In genomic region chr19:52248256-52248655, GRCh38 we compare ENCODE assay signal across 8 cellular contexts. TPM values are rescaled to one million over a fixed set of nuclear protein-coding genes. Genes with fewer than 3 reads are reported as not detected.
DNase-seq lines count a peak whose midpoint lies in the region; ATAC-seq, FAIRE-seq and TF ChIP-seq lines count a peak whose summit lies in the region.

No MANE protein-coding gene starts in this region.

- H3K27ac ChIP-seq in GM12878 (ENCODE audit: control insufficient read depth, insufficient read depth) = no peak overlapping the region

- peak; percentile 67 for TF ChIP-seq RAD21 in Ishikawa (IDR thresholded peaks at IDR 0.05; ENCODE audit: low read depth)
- peak; percentile 73 for TF ChIP-seq RAD21 in GM12878 (IDR thresholded peaks at IDR 0.05; ENCODE audit: insufficient read depth, low read depth, low read length)

- FAIRE-seq in GM12878 (lab: Jason Lieb, UNC) (no peak), urothelium cell line (lab: Jason Lieb, UNC) (no peak)

- no peak overlapping the region for H2AFZ ChIP-seq in GM12878 (ENCODE audit: control insufficient read depth, low read depth, low read length)

- peak; percentile 69 for ATAC-seq in T-helper 17 cell
- ATAC-seq in GM12878 = peak; percentile 61; the same call in 2 of the 3 replicates
- ATAC-seq in GM21423 (IDR thresholded peaks at IDR 0.05; ENCODE audit: unreplicated experiment) = no peak

- TF ChIP-seq CTCF in AG10803 (conservative IDR thresholded peaks at IDR 0.05; ENCODE audit: low read length) (peak; percentile 56), GM12878 (IDR thresholded peaks at IDR 0.05 in 2 of 3, conservative IDR thresholded peaks at IDR 0.05 in 1 of 3; ENCODE audit: control insufficient read depth in 2 of 3, extremely low read depth in 1 of 3, insufficient read depth in 1 of 3, low read depth in 3 of 3, low read length in 3 of 3) (peak; percentile 15 to 53 (median 33); a peak in 4 of 6 replicates)

- no TSS peak for BruUV-seq in GM12878 (replicated peaks; lab: Mats Ljungman, UMichigan)

- in situ Hi-C loops in GM12878 (cut with MboI) = no loop called here

- CTCF ChIA-PET in GM12878 (lab: Yijun Ruan, JAX) = interaction anchor here (0.5 to 1.4 kb wide), 7 partner anchors 95 to 506 kb away, joined by 3 to 7 read pairs (median 4); no protein-coding TSS in a partner anchor

- POLR2A ChIA-PET in GM12878 (lab: Charles Lee) = no interaction called here

- H3K9me3 ChIP-seq in T-helper 17 cell (ENCODE audit: control insufficient read depth, low read length, poor library complexity, severe bottlenecking) (no peaks in the 10 kb centered on the region), GM12878 (replicated peaks; ENCODE audit: control insufficient read depth, insufficient read depth, low read length) (no peaks in the 10 kb centered on the region)

- 37% methylated on average over 7 of the region's 7 CpGs for WGBS in GM12878 (ENCODE audit: insufficient coverage, insufficient replicate concordance, low lambda C conversion rate, missing lambda C conversion rate)

- H3K9ac ChIP-seq in GM12878 (ENCODE audit: control insufficient read depth, insufficient read depth, low read length) = no peak overlapping the region

- no peaks in the 10 kb centered on the region for H4K20me1 ChIP-seq in GM12878 (ENCODE audit: control insufficient read depth, insufficient read depth)

- RAD21 ChIA-PET in GM12878 (lab: Charles Lee; ENCODE audit: unreplicated experiment) = interaction anchor here (0.8 to 1.2 kb wide), 3 partner anchors 499 to 502 kb away, joined by 3 read pairs; no protein-coding TSS in a partner anchor

- no peaks in the 10 kb centered on the region for H3K4me1 ChIP-seq in GM12878 (ENCODE audit: control insufficient read depth, insufficient read depth, low read length)

- no peak for TF ChIP-seq POLR2A in GM12878 (IDR thresholded peaks at IDR 0.05; ENCODE audit: low read depth, low read length)

- H3K27me3 ChIP-seq in GM12878 (replicated peaks in 1 of 2; ENCODE audit: control insufficient read depth in 2 of 2, insufficient read depth in 2 of 2, low read length in 1 of 2) = no peaks in the 10 kb centered on the region

- DNase-seq in AG10803 (ENCODE audit: low read depth) = peak; percentile 44
- peak; percentile 13 to 35 (median 14) for DNase-seq in T-helper 17 cell
- no peak for DNase-seq in GM12878 (ENCODE audit: low read depth, low spot score)
- DNase-seq in left kidney (ENCODE audit: low read depth, low spot score) = peak; percentile 65
- peak; percentile 48 for DNase-seq in stimulated activated CD8-positive, alpha-beta memory T cell treated with anti-CD3 and anti-CD28 coated beads, Interleukin-15, amount 100 ng/mL, for 1 hour (ENCODE audit: low read depth)
- no peak for DNase-seq in urothelium cell line (ENCODE audit: low spot score)

- H3K4me1 Mint-ChIP-seq in T-helper 17 cell = peaks cover 3% of the 10 kb centered on the region

- peak overlapping the region; percentile 11 for H3K27ac Mint-ChIP-seq in T-helper 17 cell

- SMC1A ChIA-PET in GM12878 (lab: Charles Lee; ENCODE audit: uncharacterized antibody, unreplicated experiment) = no interaction called here

- no peaks in the 10 kb centered on the region for H3K79me2 ChIP-seq in GM12878 (ENCODE audit: control insufficient read depth, insufficient read depth, low read length)

- peaks cover 2% of the 10 kb centered on the region for H3K36me3 Mint-ChIP-seq in T-helper 17 cell (ENCODE audit: low read depth)

- intact Hi-C loops in GM12878 (cut with micrococcal nuclease; ENCODE audit: unreplicated experiment) = no loop called here

- H3K4me3 ChIP-seq in AG10803 (ENCODE audit: low read length) (no peak overlapping the region), GM12878 (no peak overlapping the region)

- H3K36me3 ChIP-seq in GM12878 (ENCODE audit: control insufficient read depth in 2 of 2, insufficient read depth in 2 of 2, low read length in 1 of 2) = no peaks in the 10 kb centered on the region

- H3K4me3 Mint-ChIP-seq in T-helper 17 cell = no peak overlapping the region

- TF ChIP-seq EP300 in Ishikawa (IDR thresholded peaks at IDR 0.05; ENCODE audit: borderline replicate concordance) (no peak), GM12878 (IDR thresholded peaks at IDR 0.05; ENCODE audit: borderline replicate concordance in 1 of 2, control insufficient read depth in 1 of 2, low read depth in 2 of 2, low read length in 2 of 2) (no peak)

- H3K27me3 Mint-ChIP-seq in T-helper 17 cell = peaks cover 7% of the 10 kb centered on the region

- H3K4me2 ChIP-seq in GM12878 (ENCODE audit: control insufficient read depth, insufficient read depth) = no peak overlapping the region

TF ChIP-seq in Ishikawa, 13 proteins besides CTCF, POLR2A, EP300 and RAD21 (continues in another document):
- no peak for TF ChIP-seq FOXM1 (IDR thresholded peaks at IDR 0.05; ENCODE audit: borderline replicate concordance, low read depth)
- TF ChIP-seq TCF12 (IDR thresholded peaks at IDR 0.05; ENCODE audit: low read depth) = no peak
- TF ChIP-seq EGR1 (IDR thresholded peaks at IDR 0.05) = no peak
- TF ChIP-seq TAF1 (IDR thresholded peaks at IDR 0.05; ENCODE audit: low read depth) = no peak
- TF ChIP-seq TEAD4 (IDR thresholded peaks at IDR 0.05) = no peak

TF ChIP-seq in GM12878, 131 proteins besides CTCF, POLR2A, EP300 and RAD21:
- TF ChIP-seq ESRRA (IDR thresholded peaks at IDR 0.05; ENCODE audit: low read length) (no peak), BRCA1 (IDR thresholded peaks at IDR 0.05; ENCODE audit: low read depth, low read length) (no peak), SREBF1 (IDR thresholded peaks at IDR 0.05; ENCODE audit: low read length) (no peak), MTA3 (IDR thresholded peaks at IDR 0.05; ENCODE audit: borderline replicate concordance, low read length) (no peak), SMC3 (IDR thresholded peaks at IDR 0.05; ENCODE audit: borderline replicate concordance, low read length) (peak; percentile 36; the same call in 1 of the 2 replicates), MEF2A (IDR thresholded peaks at IDR 0.05; ENCODE audit: insufficient read depth, low read depth, low read length) (no peak), ZNF622 (IDR thresholded peaks at IDR 0.05) (no peak), ZNF207 (IDR thresholded peaks at IDR 0.05; ENCODE audit: borderline replicate concordance) (no peak)
TF ChIP-seq in GM12878: peak in this region for 1.

RNA-seq across cellular contexts. Expression of gene ZNF766, which starts 21.1 kb away (rescaled TPM):
- total RNA-seq in T-helper 17 cell = 10 to 100 TPM; 31.1 to 36.0 TPM
- 39.6 and 48.9 TPM in 2 replicates for total RNA-seq in GM12878 (2013; cell fraction: nucleolus; rRNA removed)
- total RNA-seq in GM12878 (2014; rRNA removed) = 7.2 and 8.9 TPM in 2 replicates
- total RNA-seq in GM12878 (2014; rRNA removed; fragmentation: Illumina TruSeq; extraction: Trizol) = 15.3 and 19.1 TPM in 2 replicates
- total RNA-seq in GM12878 (2021) = 12.0 and 13.8 TPM in 2 replicates
- polyA plus RNA-seq in GM12878 (2011; ENCODE audit: low read depth) = 6.9 TPM
- polyA plus RNA-seq in GM12878 (2011; rRNA removed) = 18.7 and 29.9 TPM in 2 replicates
- 6.5 and 6.7 TPM in 2 replicates for polyA plus RNA-seq in GM12878 (2011; cell fraction: cytosol; rRNA removed)
- polyA plus RNA-seq in GM12878 (2011; cell fraction: nucleus; rRNA removed) = 5.5 and 5.8 TPM in 2 replicates
- polyA plus RNA-seq in GM12878 (2012) = 15.2 and 18.0 TPM in 2 replicates
- 20.0 and 30.0 TPM in 2 replicates for polyA plus RNA-seq in GM12878 (2014; fragmentation: Illumina TruSeq; extraction: Trizol)
- polyA plus RNA-seq in GM12878 (2014; fragmentation: Nextera tagmentation; extraction: Ambion mirVana) = 10 to 100 TPM; 11.5 to 14.6 TPM
- 6.7 and 7.9 TPM in 2 replicates for polyA plus RNA-seq in GM12878 (2014; rRNA removed)
- polyA plus RNA-seq in GM12878 (2016; fragmentation: Nextera tagmentation; extraction: Ambion mirVana) = 10 to 100 TPM; 18.2 to 19.2 TPM
- polyA minus RNA-seq in GM12878 (2011; rRNA and poly(A)+ RNA removed) = 12.2 and 24.0 TPM in 2 replicates
- polyA minus RNA-seq in GM12878 (2011; cell fraction: cytosol; rRNA and poly(A)+ RNA removed) = 6.9 and 9.8 TPM in 2 replicates
- polyA minus RNA-seq in GM12878 (2011; cell fraction: nucleus; rRNA and poly(A)+ RNA removed) = 4.7 and 8.5 TPM in 2 replicates

RNA-seq across cellular contexts. Expression of gene ZNF480, which starts 48.7 kb away (rescaled TPM):
- total RNA-seq in T-helper 17 cell = 1 to 10 TPM; 6.3 to 8.3 TPM
- 20.0 and 20.7 TPM in 2 replicates for total RNA-seq in GM12878 (2013; cell fraction: nucleolus; rRNA removed)
- total RNA-seq in GM12878 (2014; rRNA removed) = 8.8 and 11.7 TPM in 2 replicates
- 15.9 and 18.5 TPM in 2 replicates for total RNA-seq in GM12878 (2014; rRNA removed; fragmentation: Illumina TruSeq; extraction: Trizol)
- 15.2 and 15.6 TPM in 2 replicates for total RNA-seq in GM12878 (2021)
- 1.6 TPM for polyA plus RNA-seq in GM12878 (2011; ENCODE audit: low read depth)
- polyA plus RNA-seq in GM12878 (2011; rRNA removed) = 7.9 and 13.3 TPM in 2 replicates
- 2.0 and 2.7 TPM in 2 replicates for polyA plus RNA-seq in GM12878 (2011; cell fraction: cytosol; rRNA removed)
- 9.4 and 10.2 TPM in 2 replicates for polyA plus RNA-seq in GM12878 (2011; cell fraction: nucleus; rRNA removed)
- 7.7 and 8.0 TPM in 2 replicates for polyA plus RNA-seq in GM12878 (2012)
- polyA plus RNA-seq in GM12878 (2014; fragmentation: Illumina TruSeq; extraction: Trizol) = 15.1 and 19.5 TPM in 2 replicates
- 10 to 100 TPM; 18.8 to 19.6 TPM for polyA plus RNA-seq in GM12878 (2014; fragmentation: Nextera tagmentation; extraction: Ambion mirVana)
- 5.5 and 6.6 TPM in 2 replicates for polyA plus RNA-seq in GM12878 (2014; rRNA removed)
- 10 to 100 TPM; 20.8 to 26.5 TPM for polyA plus RNA-seq in GM12878 (2016; fragmentation: Nextera tagmentation; extraction: Ambion mirVana)
- polyA minus RNA-seq in GM12878 (2011; rRNA and poly(A)+ RNA removed) = 6.8 and 14.3 TPM in 2 replicates
- 4.8 and 7.3 TPM in 2 replicates for polyA minus RNA-seq in GM12878 (2011; cell fraction: cytosol; rRNA and poly(A)+ RNA removed)
- polyA minus RNA-seq in GM12878 (2011; cell fraction: nucleus; rRNA and poly(A)+ RNA removed) = 4.2 and 6.8 TPM in 2 replicates

RNA-seq across cellular contexts. Expression of gene PPP2R1A, which starts 58.4 kb away (rescaled TPM):
- 100 to 1,000 TPM; 173 to 180 TPM for total RNA-seq in T-helper 17 cell
- total RNA-seq in GM12878 (2013; cell fraction: nucleolus; rRNA removed) = 116 and 117 TPM in 2 replicates
- 125 and 131 TPM in 2 replicates for total RNA-seq in GM12878 (2014; rRNA removed)
- total RNA-seq in GM12878 (2014; rRNA removed; fragmentation: Illumina TruSeq; extraction: Trizol) = 83.4 and 83.7 TPM in 2 replicates
- total RNA-seq in GM12878 (2021) = 274 and 275 TPM in 2 replicates
- polyA plus RNA-seq in GM12878 (2011; ENCODE audit: low read depth) = 84.3 TPM
- polyA plus RNA-seq in GM12878 (2011; rRNA removed) = 60.7 and 149 TPM in 2 replicates
- polyA plus RNA-seq in GM12878 (2011; cell fraction: cytosol; rRNA removed) = 186 and 207 TPM in 2 replicates
- 184 and 241 TPM in 2 replicates for polyA plus RNA-seq in GM12878 (2011; cell fraction: nucleus; rRNA removed)
- polyA plus RNA-seq in GM12878 (2012) = 180 and 183 TPM in 2 replicates
- 124 and 178 TPM in 2 replicates for polyA plus RNA-seq in GM12878 (2014; fragmentation: Illumina TruSeq; extraction: Trizol)
- 10 to 100 TPM; 16.0 to 29.2 TPM for polyA plus RNA-seq in GM12878 (2014; fragmentation: Nextera tagmentation; extraction: Ambion mirVana)
- polyA plus RNA-seq in GM12878 (2014; rRNA removed) = 110 and 145 TPM in 2 replicates
- 100 to 1,000 TPM; 310 to 359 TPM for polyA plus RNA-seq in GM12878 (2016; fragmentation: Nextera tagmentation; extraction: Ambion mirVana)
- polyA minus RNA-seq in GM12878 (2011; rRNA and poly(A)+ RNA removed) = 245 and 263 TPM in 2 replicates
- polyA minus RNA-seq in GM12878 (2011; cell fraction: cytosol; rRNA and poly(A)+ RNA removed) = 134 and 168 TPM in 2 replicates
- polyA minus RNA-seq in GM12878 (2011; cell fraction: nucleus; rRNA and poly(A)+ RNA removed) = 86.2 and 145 TPM in 2 replicates

Comparison
In these comparisons a context has a peak if more than half of its experiments do, and no peak if none do; other contexts are left out.
1. DNase-seq: peak in AG10803 (single experiment), T-helper 17 cell (3 of 3), left kidney (single experiment) and stimulated activated CD8-positive, alpha-beta memory T cell treated with anti-CD3 and anti-CD28 coated beads, Interleukin-15, amount 100 ng/mL, for 1 hour (single experiment); none in GM12878 (single experiment) and urothelium cell line (single experiment).